In genomic region chr16:1320658-1321240, GRCh38 we compare ENCODE assay signal across 20 cellular contexts. TPM values are rescaled to one million over a fixed set of nuclear protein-coding genes. Genes with fewer than 3 reads are reported as not detected.
DNase-seq lines count a peak whose midpoint lies in the region; ATAC-seq, FAIRE-seq and TF ChIP-seq lines count a peak whose summit lies in the region.
"Had no signal": no experiment of that assay in that cellular context is flagged by ENCODE, and none has a peak within 500 bp of the region (broad histone marks: within the 10 kb centered on the region; RNA-seq: fewer than 3 reads in every experiment).

No MANE protein-coding gene starts in this region.

- H3K4me2 ChIP-seq in DND-41 (ENCODE audit: insufficient read depth, low read length) (no peak overlapping the region), HepG2 (ENCODE audit: low read depth, low read length) (no peak overlapping the region)
- H3K4me2 ChIP-seq: BLaER1 had no signal

- FAIRE-seq in HepG2 (lab: Jason Lieb, UNC) = no peak
- FAIRE-seq: GM12878, GM19239, H1 had no signal

- TF ChIP-seq EP300 in HepG2 (IDR thresholded peaks at IDR 0.05; ENCODE audit: low read depth in 2 of 2, low read length in 2 of 2) (no peak), HepG2 (CRISPR knock-in tag; IDR thresholded peaks at IDR 0.05; ENCODE audit: borderline replicate concordance) (no peak)

- peaks cover 84% of the 10 kb centered on the region for H4K20me1 ChIP-seq in DND-41 (ENCODE audit: insufficient read depth, low read length)
- peaks cover 3% of the 10 kb centered on the region; the same call in 1 of the 2 replicates for H4K20me1 ChIP-seq in HepG2 (ENCODE audit: insufficient read depth, low read length)

- H3K79me2 ChIP-seq in DND-41 (ENCODE audit: insufficient read depth, low read length) (peaks cover 51% of the 10 kb centered on the region), HepG2 (ENCODE audit: insufficient read depth, low read length) (peaks cover 8% of the 10 kb centered on the region)

- H3K27me3 ChIP-seq in BE2C (no peaks in the 10 kb centered on the region), DND-41 (ENCODE audit: insufficient read depth, low read length, poor library complexity) (no peaks in the 10 kb centered on the region), HepG2 (ENCODE audit: control insufficient read depth in 1 of 2, insufficient read depth in 2 of 2, low read length in 2 of 2) (no peaks in the 10 kb centered on the region)
- H3K27me3 ChIP-seq: BLaER1 had no signal

- H3K36me3 Mint-ChIP-seq in stimulated activated naive B cell treated with anti-CD40 and anti-IgM and Interleukin-4, amounts not matched to agents 10 μg/mL and 1 μg/mL and 100 μg/mL, for 72 hours = peaks cover 47 to 68% of the 10 kb centered on the region in 2 donors
- peaks cover 44% of the 10 kb centered on the region for H3K36me3 Mint-ChIP-seq in mesothelial cell of epicardium

- DNase-seq in BE2C (peak; percentile 9), DND-41 (no peak), HepG2 (ENCODE audit: low spot score) (no peak), cerebellar cortex (ENCODE audit: low spot score) (no peak), mesothelial cell of epicardium (ENCODE audit: low spot score in 2 of 2, unreplicated experiment in 2 of 2) (no peak)
- DNase-seq in stimulated activated naive B cell treated with anti-CD40 and anti-IgM and Interleukin-4, amounts not matched to agents 10 μg/mL and 1 μg/mL and 100 μg/mL, for 72 hours = no peak
- DNase-seq: Caco-2; CD4-positive, CD25-positive, alpha-beta regulatory T cell; CD8-positive, alpha-beta T cell; DMS153; EL; GDM1; GM23248; H7; HCEC 1CT had no signal

- in situ Hi-C loops in HepG2 (cut with HindIII; ENCODE audit: extremely low pct_ligation_motif_present, low pct_unique_long_range_greater_than_20kb) = no loop called here

- H3K9me3 ChIP-seq in BE2C = no peaks in the 10 kb centered on the region
- no peaks in the 10 kb centered on the region for H3K9me3 ChIP-seq in DND-41 (ENCODE audit: insufficient read depth, low read length, severe bottlenecking)
- H3K9me3 ChIP-seq in HepG2 (ENCODE audit: low read length) = no peaks in the 10 kb centered on the region
- H3K9me3 ChIP-seq: BLaER1, Caco-2 had no signal

- TF ChIP-seq CTCF in BE2C (IDR thresholded peaks at IDR 0.05; ENCODE audit: low read depth, low read length) = no peak
- TF ChIP-seq CTCF in DND-41 (IDR thresholded peaks at IDR 0.05; ENCODE audit: borderline replicate concordance, extremely low read depth, low read length, poor library complexity, severe bottlenecking) = no peak
- no peak for TF ChIP-seq CTCF in HepG2 (CRISPR knock-in tag; IDR thresholded peaks at IDR 0.05)
- TF ChIP-seq CTCF in mesothelial cell of epicardium (IDR thresholded peaks at IDR 0.05; ENCODE audit: unreplicated experiment) = no peak

- H3K27ac ChIP-seq in DND-41 (ENCODE audit: low read length) (no peak overlapping the region), HepG2 (ENCODE audit: extremely low read length, insufficient read depth, low read length) (no peak overlapping the region)
- H3K27ac ChIP-seq: BLaER1, C4-2B, GM23248 had no signal

- no peak overlapping the region for H3K4me3 Mint-ChIP-seq in stimulated activated naive B cell treated with anti-CD40 and anti-IgM and Interleukin-4, amounts not matched to agents 10 μg/mL and 1 μg/mL and 100 μg/mL, for 72 hours
- no peak overlapping the region for H3K4me3 Mint-ChIP-seq in mesothelial cell of epicardium
- H3K4me3 Mint-ChIP-seq: CD4-positive, CD25-positive, alpha-beta regulatory T cell; CD8-positive, alpha-beta T cell had no signal

- ATAC-seq in DND-41 (ENCODE audit: insufficient read depth, low read depth) (0 out of 3 replicates have a peak, but pooled peaks have one; percentile 7), HepG2 (no peak; the same call in 2 of the 3 replicates)
- no peak for ATAC-seq in stimulated activated naive B cell treated with anti-CD40 and anti-IgM and Interleukin-4, amounts not matched to agents 10 μg/mL and 1 μg/mL and 100 μg/mL, for 72 hours (replicated peaks)
- ATAC-seq: CD8-positive, alpha-beta T cell; GM12878 had no signal

- 86% methylated on average over 14 of the region's 22 CpGs for WGBS in HepG2 (ENCODE audit: low lambda C conversion rate)

- H2AFZ ChIP-seq in DND-41 (ENCODE audit: low read depth, low read length) (no peak overlapping the region), HepG2 (ENCODE audit: low read length) (no peak overlapping the region)
- H2AFZ ChIP-seq: GM23248 had no signal

- H3K4me1 Mint-ChIP-seq in stimulated activated naive B cell treated with anti-CD40 and anti-IgM and Interleukin-4, amounts not matched to agents 10 μg/mL and 1 μg/mL and 100 μg/mL, for 72 hours = peaks cover 4 to 6% of the 10 kb centered on the region in 2 donors
- H3K4me1 Mint-ChIP-seq in mesothelial cell of epicardium = no peaks in the 10 kb centered on the region

- POLR2A ChIA-PET in HepG2 (lab: Yijun Ruan, JAX) = no interaction called here

- TF ChIP-seq RAD21 in HepG2 (CRISPR knock-in tag; IDR thresholded peaks at IDR 0.05) = no peak

- CTCF ChIA-PET in HepG2 (lab: Yijun Ruan, JAX; ENCODE audit: low intra/inter-chr PET ratio, low total read pairs) = no interaction called here

- H3K4me3 ChIP-seq in BE2C (ENCODE audit: low read depth, low read length) = no peak overlapping the region
- H3K4me3 ChIP-seq in DND-41 (ENCODE audit: low read depth in 1 of 2, low read length in 2 of 2) = no peak overlapping the region
- H3K4me3 ChIP-seq in HepG2 (replicated peaks in 1 of 3; ENCODE audit: insufficient read depth in 1 of 3, low read depth in 2 of 3, low read length in 3 of 3) = no peak overlapping the region
- H3K4me3 ChIP-seq: BLaER1, GM12878, GM23248 had no signal

- H3K9me3 Mint-ChIP-seq in stimulated activated naive B cell treated with anti-CD40 and anti-IgM and Interleukin-4, amounts not matched to agents 10 μg/mL and 1 μg/mL and 100 μg/mL, for 72 hours = no peaks in the 10 kb centered on the region
- H3K9me3 Mint-ChIP-seq in mesothelial cell of epicardium = no peaks in the 10 kb centered on the region
- H3K9me3 Mint-ChIP-seq: CD4-positive, CD25-positive, alpha-beta regulatory T cell; CD8-positive, alpha-beta T cell had no signal

- 0 out of 4 replicates have a peak, but pooled peaks of 1 of the 2 experiments have one; percentile 5 for TF ChIP-seq POLR2A in HepG2 (IDR thresholded peaks at IDR 0.05; ENCODE audit: insufficient read depth in 1 of 2, low read depth in 2 of 2, low read length in 2 of 2)

- no peaks in the 10 kb centered on the region for H3K27me3 Mint-ChIP-seq in stimulated activated naive B cell treated with anti-CD40 and anti-IgM and Interleukin-4, amounts not matched to agents 10 μg/mL and 1 μg/mL and 100 μg/mL, for 72 hours
- H3K27me3 Mint-ChIP-seq in mesothelial cell of epicardium (ENCODE audit: low read depth) = no peaks in the 10 kb centered on the region
- H3K27me3 Mint-ChIP-seq: CD4-positive, CD25-positive, alpha-beta regulatory T cell had no signal

- H3K4me1 ChIP-seq in BE2C (no peaks in the 10 kb centered on the region), DND-41 (ENCODE audit: insufficient read depth, low read length) (no peaks in the 10 kb centered on the region), HepG2 (ENCODE audit: insufficient read depth, low read length) (no peaks in the 10 kb centered on the region)
- H3K4me1 ChIP-seq: Caco-2 had no signal

- intact Hi-C loops in HepG2 (cut with micrococcal nuclease; ENCODE audit: unreplicated experiment) = no loop called here

- BruUV-seq in HepG2 (replicated peaks; lab: Mats Ljungman, UMichigan) = no TSS peak

- peaks cover 85% of the 10 kb centered on the region for H3K36me3 ChIP-seq in BE2C
- H3K36me3 ChIP-seq in DND-41 (ENCODE audit: insufficient read depth, low read length) = peaks cover 96% of the 10 kb centered on the region
- H3K36me3 ChIP-seq in HepG2 (replicated peaks in 1 of 2; ENCODE audit: control insufficient read depth in 1 of 2, insufficient read depth in 2 of 2, low read length in 2 of 2) = peaks cover 41 to 76% of the 10 kb centered on the region in 2 experiments; a peak in 4 of 5 replicates

- H3K27ac Mint-ChIP-seq in stimulated activated naive B cell treated with anti-CD40 and anti-IgM and Interleukin-4, amounts not matched to agents 10 μg/mL and 1 μg/mL and 100 μg/mL, for 72 hours = peak overlapping the region; percentile 20
- H3K27ac Mint-ChIP-seq in mesothelial cell of epicardium = no peak overlapping the region
- H3K27ac Mint-ChIP-seq: CD4-positive, CD25-positive, alpha-beta regulatory T cell; CD8-positive, alpha-beta T cell had no signal

- H3K9ac ChIP-seq in DND-41 (ENCODE audit: low read depth, low read length) (no peak overlapping the region), HepG2 (ENCODE audit: insufficient read depth, low read depth, low read length) (no peak overlapping the region)
- H3K9ac ChIP-seq: BLaER1, GM23248 had no signal

RNA-seq across cellular contexts. Expression of gene UBE2I, which starts 11.3 kb away (rescaled TPM):
- 219 TPM for polyA plus RNA-seq in BE2C (2012; ENCODE audit: insufficient read depth, insufficient read length, low read depth)
- total RNA-seq in HepG2 (2016; rRNA removed; fragmentation: Illumina TruSeq; extraction: Trizol) (75.8 and 87.9 TPM in 2 replicates), mesothelial cell of epicardium (205 to 214 TPM (median 208 TPM) in 3 replicates)
- 35.5 and 39.4 TPM in 2 replicates for total RNA-seq in HepG2 (2016; cell fraction: cytosol; rRNA removed; fragmentation: Illumina TruSeq; extraction: Trizol; ENCODE audit: low read depth)
- total RNA-seq in HepG2 (2016; cell fraction: insoluble cytoplasmic fraction; rRNA removed; fragmentation: Illumina TruSeq; extraction: Trizol) = 66.6 and 79.8 TPM in 2 replicates
- total RNA-seq in HepG2 (2016; cell fraction: membrane; rRNA removed; fragmentation: Illumina TruSeq; extraction: Trizol) = 55.4 and 63.3 TPM in 2 replicates
- 41.5 and 41.7 TPM in 2 replicates for total RNA-seq in HepG2 (2016; cell fraction: nucleus; rRNA removed; fragmentation: Illumina TruSeq; extraction: Trizol)
- polyA plus RNA-seq in HepG2 (2011; rRNA removed) = 79.5 and 98.9 TPM in 2 replicates
- 57.9 and 77.8 TPM in 2 replicates for polyA plus RNA-seq in HepG2 (2011; cell fraction: cytosol; rRNA removed)
- 115 and 128 TPM in 2 replicates for polyA plus RNA-seq in HepG2 (2011; cell fraction: nucleus; rRNA removed)
- polyA plus RNA-seq in HepG2 (2012) = 91.6 and 108 TPM in 2 replicates
- polyA plus RNA-seq in HepG2 (2016; cell fraction: cytosol; fragmentation: Illumina TruSeq; extraction: Trizol; ENCODE audit: low read depth) = 94.9 and 118 TPM in 2 replicates
- 181 and 205 TPM in 2 replicates for polyA plus RNA-seq in HepG2 (2016; cell fraction: insoluble cytoplasmic fraction; fragmentation: Illumina TruSeq; extraction: Trizol; ENCODE audit: low read depth)
- 118 and 119 TPM in 2 replicates for polyA plus RNA-seq in HepG2 (2016; cell fraction: membrane; fragmentation: Illumina TruSeq; extraction: Trizol; ENCODE audit: low read depth)
- 163 and 194 TPM in 2 replicates for polyA plus RNA-seq in HepG2 (2016; cell fraction: nucleus; fragmentation: Illumina TruSeq; extraction: Trizol; ENCODE audit: insufficient read depth, low read depth)
- 39.2 and 48.3 TPM in 2 replicates for polyA minus RNA-seq in HepG2 (2011; rRNA and poly(A)+ RNA removed; ENCODE audit: low replicate concordance)
- 54.8 and 55.8 TPM in 2 replicates for polyA minus RNA-seq in HepG2 (2011; cell fraction: cytosol; rRNA and poly(A)+ RNA removed)
- 63.8 and 72.6 TPM in 2 replicates for polyA minus RNA-seq in HepG2 (2011; cell fraction: nucleus; rRNA and poly(A)+ RNA removed)

RNA-seq across cellular contexts. Expression of gene BAIAP3, which starts 12.7 kb away (rescaled TPM):
- 0.96 TPM for polyA plus RNA-seq in BE2C (2012; ENCODE audit: insufficient read depth, insufficient read length, low read depth)
- total RNA-seq in HepG2 (2016; rRNA removed; fragmentation: Illumina TruSeq; extraction: Trizol) = 2.0 and 3.2 TPM in 2 replicates
- 0.40 and 0.79 TPM in 2 replicates for total RNA-seq in HepG2 (2016; cell fraction: cytosol; rRNA removed; fragmentation: Illumina TruSeq; extraction: Trizol; ENCODE audit: low read depth)
- total RNA-seq in HepG2 (2016; cell fraction: insoluble cytoplasmic fraction; rRNA removed; fragmentation: Illumina TruSeq; extraction: Trizol) = 1.2 and 2.4 TPM in 2 replicates
- 0.80 and 1.3 TPM in 2 replicates for total RNA-seq in HepG2 (2016; cell fraction: membrane; rRNA removed; fragmentation: Illumina TruSeq; extraction: Trizol)
- 2.8 and 4.0 TPM in 2 replicates for total RNA-seq in HepG2 (2016; cell fraction: nucleus; rRNA removed; fragmentation: Illumina TruSeq; extraction: Trizol)
- polyA plus RNA-seq in HepG2 (2011; rRNA removed) = 5.7 and 9.1 TPM in 2 replicates
- polyA plus RNA-seq in HepG2 (2011; cell fraction: cytosol; rRNA removed) = 2.2 and 2.3 TPM in 2 replicates
- polyA plus RNA-seq in HepG2 (2011; cell fraction: nucleus; rRNA removed) = 91.6 and 123 TPM in 2 replicates
- 3.7 and 4.3 TPM in 2 replicates for polyA plus RNA-seq in HepG2 (2012)
- polyA plus RNA-seq in HepG2 (2016; cell fraction: cytosol; fragmentation: Illumina TruSeq; extraction: Trizol; ENCODE audit: low read depth) = 0.31 and 0.35 TPM in 2 replicates
- 1.0 and 2.5 TPM in 2 replicates for polyA plus RNA-seq in HepG2 (2016; cell fraction: insoluble cytoplasmic fraction; fragmentation: Illumina TruSeq; extraction: Trizol; ENCODE audit: low read depth)
- 0.46 and 0.62 TPM in 2 replicates for polyA plus RNA-seq in HepG2 (2016; cell fraction: membrane; fragmentation: Illumina TruSeq; extraction: Trizol; ENCODE audit: low read depth)
- polyA plus RNA-seq in HepG2 (2016; cell fraction: nucleus; fragmentation: Illumina TruSeq; extraction: Trizol; ENCODE audit: insufficient read depth, low read depth) = 5.9 and 9.4 TPM in 2 replicates
- polyA minus RNA-seq in HepG2 (2011; rRNA and poly(A)+ RNA removed; ENCODE audit: low replicate concordance) = 0.40 and 7.9 TPM in 2 replicates
- polyA minus RNA-seq in HepG2 (2011; cell fraction: cytosol; rRNA and poly(A)+ RNA removed) = 2.1 and 2.6 TPM in 2 replicates
- 12.2 and 20.9 TPM in 2 replicates for polyA minus RNA-seq in HepG2 (2011; cell fraction: nucleus; rRNA and poly(A)+ RNA removed)
- 1.3 to 2.4 TPM (median 2.3 TPM) in 3 replicates for total RNA-seq in mesothelial cell of epicardium

RNA-seq across cellular contexts. Expression of gene TSR3, which starts 30.9 kb away (rescaled TPM):
- 122 TPM for polyA plus RNA-seq in BE2C (2012; ENCODE audit: insufficient read depth, insufficient read length, low read depth)
- 45.1 and 51.0 TPM in 2 replicates for total RNA-seq in HepG2 (2016; rRNA removed; fragmentation: Illumina TruSeq; extraction: Trizol)
- total RNA-seq in HepG2 (2016; cell fraction: cytosol; rRNA removed; fragmentation: Illumina TruSeq; extraction: Trizol; ENCODE audit: low read depth) = 118 and 125 TPM in 2 replicates
- total RNA-seq in HepG2 (2016; cell fraction: insoluble cytoplasmic fraction; rRNA removed; fragmentation: Illumina TruSeq; extraction: Trizol) = 49.3 and 52.7 TPM in 2 replicates
- 124 and 132 TPM in 2 replicates for total RNA-seq in HepG2 (2016; cell fraction: membrane; rRNA removed; fragmentation: Illumina TruSeq; extraction: Trizol)
- total RNA-seq in HepG2 (2016; cell fraction: nucleus; rRNA removed; fragmentation: Illumina TruSeq; extraction: Trizol) = 18.2 and 27.2 TPM in 2 replicates
- polyA plus RNA-seq in HepG2 (2011; rRNA removed) = 24.2 and 26.2 TPM in 2 replicates
- polyA plus RNA-seq in HepG2 (2011; cell fraction: cytosol; rRNA removed) = 32.0 and 45.5 TPM in 2 replicates
- 19.0 and 20.6 TPM in 2 replicates for polyA plus RNA-seq in HepG2 (2011; cell fraction: nucleus; rRNA removed)
- polyA plus RNA-seq in HepG2 (2012) = 21.4 TPM in 2 replicates
- polyA plus RNA-seq in HepG2 (2016; cell fraction: cytosol; fragmentation: Illumina TruSeq; extraction: Trizol; ENCODE audit: low read depth) = 132 and 144 TPM in 2 replicates
- 51.4 and 56.6 TPM in 2 replicates for polyA plus RNA-seq in HepG2 (2016; cell fraction: insoluble cytoplasmic fraction; fragmentation: Illumina TruSeq; extraction: Trizol; ENCODE audit: low read depth)
- 124 TPM in 2 replicates for polyA plus RNA-seq in HepG2 (2016; cell fraction: membrane; fragmentation: Illumina TruSeq; extraction: Trizol; ENCODE audit: low read depth)
- polyA plus RNA-seq in HepG2 (2016; cell fraction: nucleus; fragmentation: Illumina TruSeq; extraction: Trizol; ENCODE audit: insufficient read depth, low read depth) = 43.7 and 46.5 TPM in 2 replicates
- polyA minus RNA-seq in HepG2 (2011; rRNA and poly(A)+ RNA removed; ENCODE audit: low replicate concordance) = 32.8 and 34.9 TPM in 2 replicates
- 14.0 and 21.0 TPM in 2 replicates for polyA minus RNA-seq in HepG2 (2011; cell fraction: cytosol; rRNA and poly(A)+ RNA removed)
- 6.6 and 7.2 TPM in 2 replicates for polyA minus RNA-seq in HepG2 (2011; cell fraction: nucleus; rRNA and poly(A)+ RNA removed)
- 42.1 to 43.7 TPM (median 42.7 TPM) in 3 replicates for total RNA-seq in mesothelial cell of epicardium

RNA-seq across cellular contexts. Expression of gene GNPTG, which starts 31.0 kb away (rescaled TPM):
- polyA plus RNA-seq in BE2C (2012; ENCODE audit: insufficient read depth, insufficient read length, low read depth) = 61.1 TPM
- total RNA-seq in HepG2 (2016; rRNA removed; fragmentation: Illumina TruSeq; extraction: Trizol) (8.8 and 22.7 TPM in 2 replicates), mesothelial cell of epicardium (47.8 to 52.9 TPM (median 48.4 TPM) in 3 replicates)
- 8.5 and 9.4 TPM in 2 replicates for total RNA-seq in HepG2 (2016; cell fraction: cytosol; rRNA removed; fragmentation: Illumina TruSeq; extraction: Trizol; ENCODE audit: low read depth)
- total RNA-seq in HepG2 (2016; cell fraction: insoluble cytoplasmic fraction; rRNA removed; fragmentation: Illumina TruSeq; extraction: Trizol) = 7.2 and 22.9 TPM in 2 replicates
- 11.3 and 14.3 TPM in 2 replicates for total RNA-seq in HepG2 (2016; cell fraction: membrane; rRNA removed; fragmentation: Illumina TruSeq; extraction: Trizol)
- total RNA-seq in HepG2 (2016; cell fraction: nucleus; rRNA removed; fragmentation: Illumina TruSeq; extraction: Trizol) = 18.3 and 21.7 TPM in 2 replicates
- polyA plus RNA-seq in HepG2 (2011; rRNA removed) = 71.1 and 79.9 TPM in 2 replicates
- 54.7 and 81.5 TPM in 2 replicates for polyA plus RNA-seq in HepG2 (2011; cell fraction: cytosol; rRNA removed)
- 96.1 and 122 TPM in 2 replicates for polyA plus RNA-seq in HepG2 (2011; cell fraction: nucleus; rRNA removed)
- 23.4 and 23.5 TPM in 2 replicates for polyA plus RNA-seq in HepG2 (2012)
- 15.1 and 18.1 TPM in 2 replicates for polyA plus RNA-seq in HepG2 (2016; cell fraction: cytosol; fragmentation: Illumina TruSeq; extraction: Trizol; ENCODE audit: low read depth)
- polyA plus RNA-seq in HepG2 (2016; cell fraction: insoluble cytoplasmic fraction; fragmentation: Illumina TruSeq; extraction: Trizol; ENCODE audit: low read depth) = 15.0 and 19.6 TPM in 2 replicates
- 15.9 and 17.7 TPM in 2 replicates for polyA plus RNA-seq in HepG2 (2016; cell fraction: membrane; fragmentation: Illumina TruSeq; extraction: Trizol; ENCODE audit: low read depth)
- 81.4 and 87.5 TPM in 2 replicates for polyA plus RNA-seq in HepG2 (2016; cell fraction: nucleus; fragmentation: Illumina TruSeq; extraction: Trizol; ENCODE audit: insufficient read depth, low read depth)
- 35.8 and 59.3 TPM in 2 replicates for polyA minus RNA-seq in HepG2 (2011; rRNA and poly(A)+ RNA removed; ENCODE audit: low replicate concordance)
- polyA minus RNA-seq in HepG2 (2011; cell fraction: cytosol; rRNA and poly(A)+ RNA removed) = 14.2 and 19.1 TPM in 2 replicates
- polyA minus RNA-seq in HepG2 (2011; cell fraction: nucleus; rRNA and poly(A)+ RNA removed) = 7.6 and 15.6 TPM in 2 replicates
